ENCODE assay signal across 2 cellular contexts in genomic region chr14:38961136-38961535, GRCh38.
TF ChIP-seq lines count a peak whose summit lies in the region.

No MANE protein-coding gene starts in this region.

TF ChIP-seq in A549, 52 proteins besides CTCF, POLR2A, EP300 and RAD21:
- TF ChIP-seq BHLHE40 (IDR thresholded peaks at IDR 0.05; ENCODE audit: low read depth, low read length) (no peak), PHF8 (IDR thresholded peaks at IDR 0.05; ENCODE audit: borderline replicate concordance, low read depth) (no peak), ZC3H11A (IDR thresholded peaks at IDR 0.05) (no peak), RFX5 (IDR thresholded peaks at IDR 0.05) (no peak), MAX (IDR thresholded peaks at IDR 0.05) (no peak), ESRRA (IDR thresholded peaks at IDR 0.05; ENCODE audit: borderline replicate concordance, low read length) (no peak), FOSL2 (IDR thresholded peaks at IDR 0.05) (no peak), FOSL2 (CRISPR knock-in tag; IDR thresholded peaks at IDR 0.05) (no peak), ZFP36 (IDR thresholded peaks at IDR 0.05; ENCODE audit: borderline replicate concordance, partially characterized antibody) (no peak), FOSB (CRISPR knock-in tag; IDR thresholded peaks at IDR 0.05) (no peak)

TF ChIP-seq in endothelial cell of umbilical vein, 7 proteins besides CTCF, POLR2A, EP300 and RAD21:
- TF ChIP-seq MYC (IDR thresholded peaks at IDR 0.05; ENCODE audit: low read depth, low read length) = no peak
- TF ChIP-seq FOS (IDR thresholded peaks at IDR 0.05; ENCODE audit: borderline replicate concordance, insufficient read depth, low read length) = no peak
- TF ChIP-seq GATA2 (IDR thresholded peaks at IDR 0.05; ENCODE audit: insufficient read depth, insufficient read length, low read depth, low read length) = no peak
- TF ChIP-seq JUN (IDR thresholded peaks at IDR 0.05; ENCODE audit: borderline replicate concordance, insufficient read depth, insufficient read length, low read depth) = no peak
- no peak for TF ChIP-seq EZH2 (IDR thresholded peaks at IDR 0.05; ENCODE audit: borderline replicate concordance, low read depth, low read length, severe bottlenecking)
- no peak for TF ChIP-seq POLR2AphosphoS5 (IDR thresholded peaks at IDR 0.05; ENCODE audit: insufficient read depth, low read depth, low read length)
- no peak for TF ChIP-seq MAX (IDR thresholded peaks at IDR 0.05; ENCODE audit: insufficient read depth, insufficient read length)
